In genomic region chr1:179293340-179294327, GRCh38 we compare ENCODE assay signal across 8 cellular contexts. TPM values are rescaled to one million over a fixed set of nuclear protein-coding genes. Genes with fewer than 3 reads are reported as not detected.
DNase-seq lines count a peak whose midpoint lies in the region; ATAC-seq and TF ChIP-seq lines count a peak whose summit lies in the region.

SOAT1 (plus strand) TSS chr1:179293797; CDS start chr1:179302685, 8,888 bp downstream.

- peaks cover 10% of the 10 kb centered on the region for H3K27me3 Mint-ChIP-seq in nephron progenitor cell (ENCODE audit: low read depth, poor library complexity)

- peaks cover 22% of the 10 kb centered on the region for H3K36me3 Mint-ChIP-seq in nephron progenitor cell (ENCODE audit: low read depth)

- H3K9me3 ChIP-seq in stomach: no peaks in the 10 kb centered on the region

- H3K27ac Mint-ChIP-seq in nephron progenitor cell: peak within 1 kb of the TSS; percentile 82

- H3K4me3 ChIP-seq in fibroblast of pulmonary artery (replicated peaks; ENCODE audit: low read depth, low read length) (peak within 1 kb of the TSS; percentile 84), stomach (peak within 1 kb of the TSS; percentile 70 to 83 (median 80))

- ATAC-seq in GM21825 (IDR thresholded peaks at IDR 0.05; ENCODE audit: unreplicated experiment): peak; percentile 93

- 0 to 1% (median 0%) methylated on average over 40 to 71 of the region's 71 CpGs for WGBS in stomach, 5 donors

- H3K27ac ChIP-seq in RWPE1: peak within 1 kb of the TSS; percentile 87
- peak within 1 kb of the TSS; percentile 92 to 97 (median 96) for H3K27ac ChIP-seq in stomach

- intact Hi-C loops in stomach (cut with DNase I; ENCODE audit: low total_unique reads): loop anchor here (5.0 to 10.0 kb wide), 2 partner anchors 71 to 211 kb away; partner anchors contain the start of genes AXDND1 and TOR3A

- H3K4me3 Mint-ChIP-seq in nephron progenitor cell: peak within 1 kb of the TSS; percentile 90

- no peaks in the 10 kb centered on the region for H3K27me3 ChIP-seq in stomach

- 0 out of 2 replicates have a peak, but pooled peaks have one; percentile 7 for TF ChIP-seq CTCF in RWPE1 (conservative IDR thresholded peaks at IDR 0.05; ENCODE audit: low read depth)
- TF ChIP-seq CTCF in fibroblast of pulmonary artery (IDR thresholded peaks at IDR 0.05; ENCODE audit: low read length, missing control alignments): no peak
- TF ChIP-seq CTCF in nephron progenitor cell (IDR thresholded peaks at IDR 0.05): peak; percentile 9
- peak in 4 of 7 experiments; percentile 2 to 23 (median 9) for TF ChIP-seq CTCF in stomach (IDR thresholded peaks at IDR 0.05)

- POLR2A ChIA-PET in RWPE1 (lab: Yijun Ruan, JAX; ENCODE audit: low non-redundant PET): interaction anchor here (0.5 to 0.6 kb wide), 2 partner anchors 19 to 43 kb away, joined by 3 to 6 read pairs; no protein-coding TSS in a partner anchor

- TF ChIP-seq EP300 in stomach (IDR thresholded peaks at IDR 0.05): no peak

- peak in 2 of 4 donors; percentile 33 to 55 for TF ChIP-seq POLR2A in stomach (IDR thresholded peaks at IDR 0.05)

- peak; percentile 93 for DNase-seq in EL
- DNase-seq in Kasumi-1 (lab: John Stamatoyannopoulos, UW): peak; percentile 85 to 89
- DNase-seq in RWPE1 (ENCODE audit: low spot score): peak; percentile 83
- peak; percentile 88 for DNase-seq in activated T-helper 9 cell treated with anti-CD3 and anti-CD28 coated beads, Interleukin-2, amount 50 U/mL, for 16 hours (ENCODE audit: low read depth)
- peak; percentile 90 for DNase-seq in fibroblast of pulmonary artery (ENCODE audit: low read depth)
- DNase-seq in nephron progenitor cell: peak; percentile 97
- peak; percentile 90 for DNase-seq in stomach

- H3K36me3 ChIP-seq in stomach: no peaks in the 10 kb centered on the region

- CTCF ChIA-PET in RWPE1 (lab: Yijun Ruan, JAX): interaction anchor here (0.5 to 1.0 kb wide), 4 partner anchors 35 to 118 kb away, joined by 3 to 4 read pairs (median 4); no protein-coding TSS in a partner anchor

- peaks cover 30 to 66% (median 40%) of the 10 kb centered on the region in 4 donors for H3K4me1 ChIP-seq in stomach

- no peaks in the 10 kb centered on the region for H3K9me3 Mint-ChIP-seq in nephron progenitor cell

- H3K4me1 Mint-ChIP-seq in nephron progenitor cell: peaks cover 35% of the 10 kb centered on the region

RNA-seq across cellular contexts. Expression of gene SOAT1, which starts in this region (rescaled TPM):
- total RNA-seq in stomach: 100 to 1,000 TPM in 1 of 5 donors, 10 to 100 TPM in 2, 1 to 10 TPM in 2; 2.9 to 179 (median 10.7) TPM
- 1 to 10 TPM; 2.9 to 4.4 (median 4.3) TPM for polyA plus RNA-seq in stomach

Comparison
In these comparisons a context has a peak if more than half of its experiments do, and no peak if none do; other contexts are left out.
1. Peak in every context shown above with its lines: DNase-seq, ATAC-seq, H3K4me3 ChIP-seq and H3K27ac ChIP-seq.